ENCODE assay signal across 1 cellular context in the genomic region with DNA sequence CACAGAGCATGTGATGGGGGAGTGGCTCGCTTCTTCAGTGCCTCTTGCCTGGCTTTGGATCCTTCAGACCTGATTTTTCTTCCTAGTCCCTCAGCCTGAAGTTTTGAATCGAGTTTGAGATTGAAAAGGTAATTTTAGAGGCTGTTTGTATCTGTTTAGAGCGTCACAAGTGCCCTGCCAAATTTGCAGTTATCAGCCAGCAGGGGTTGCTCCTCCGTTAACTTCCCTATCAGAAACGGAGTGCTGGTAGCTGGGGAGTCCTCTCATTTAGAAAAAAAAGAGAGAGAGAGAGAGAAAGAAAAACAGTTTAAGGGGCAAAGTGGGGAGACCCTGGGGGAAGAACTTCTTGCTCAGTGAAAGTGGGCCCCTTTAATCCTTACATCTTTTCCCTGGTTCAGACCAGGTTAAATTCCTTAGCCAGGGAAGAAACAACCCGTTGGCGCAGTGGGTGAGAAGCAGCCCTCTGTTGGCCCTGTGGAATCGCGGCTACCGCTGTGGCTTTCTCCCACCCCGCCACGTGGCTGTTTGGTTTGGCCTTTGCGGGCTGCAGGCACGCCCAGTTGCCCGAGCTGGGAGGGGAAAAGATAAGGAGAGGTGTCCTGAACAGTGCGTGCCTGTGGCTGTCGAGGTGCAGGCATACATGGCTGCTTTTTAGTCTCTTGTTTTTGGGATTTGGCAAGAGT.
A peak's percentile ranks its signal among the peaks of the same experiment; 100 is the strongest.
TF ChIP-seq lines count a peak whose summit lies in the region.

No MANE protein-coding gene starts in this region.

TF ChIP-seq in H1, 55 proteins besides CTCF, POLR2A, EP300 and RAD21:
- TF ChIP-seq, protein P1, sequence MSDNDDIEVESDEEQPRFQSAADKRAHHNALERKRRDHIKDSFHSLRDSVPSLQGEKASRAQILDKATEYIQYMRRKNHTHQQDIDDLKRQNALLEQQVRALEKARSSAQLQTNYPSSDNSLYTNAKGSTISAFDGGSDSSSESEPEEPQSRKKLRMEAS (IDR thresholded peaks at IDR 0.05), result peak; percentile 61; the same call in 1 of the 2 replicates
- TF ChIP-seq RXRA (IDR thresholded peaks at IDR 0.05; ENCODE audit: insufficient read depth, low read depth, low read length), result no peak
- no peak for TF ChIP-seq PHF8 (conservative IDR thresholded peaks at IDR 0.05; ENCODE audit: low read depth, low read length)
- TF ChIP-seq EZH2 (IDR thresholded peaks at IDR 0.05; ENCODE audit: low read depth, low read length, severe bottlenecking), result no peak
- TF ChIP-seq HDAC6 (IDR thresholded peaks at IDR 0.05; ENCODE audit: low read depth, low read length), result no peak
